ENCODE assay signal across 8 cellular contexts in genomic region chr3:50616003-50616769, GRCh38. TPM values are rescaled to one million over a fixed set of nuclear protein-coding genes. Genes with fewer than 3 reads are reported as not detected.
DNase-seq lines count a peak whose midpoint lies in the region; ATAC-seq and TF ChIP-seq lines count a peak whose summit lies in the region.

No MANE protein-coding gene starts in this region.

- peak overlapping the region; percentile 92 for H3K4me3 Mint-ChIP-seq in activated T-helper 2 cell treated with anti-CD3 and anti-CD28 coated beads, Interferon-gamma antibody, Interleukin-2, Interleukin-4, amounts not matched to agents 10 μg/mL and 5 μg/mL and 100 μg/mL, durations not matched to agents 14 hours and 24 hours and 36 hours (ENCODE audit: low read depth)
- peak overlapping the region; percentile 89 to 96 (median 94) for H3K4me3 Mint-ChIP-seq in naive thymus-derived CD8-positive, alpha-beta T cell

- intact Hi-C loops in activated T-helper 2 cell treated with anti-CD3 and anti-CD28 coated beads, Interferon-gamma antibody, Interleukin-2, Interleukin-4, amounts not matched to agents 10 μg/mL and 5 μg/mL and 100 μg/mL, durations not matched to agents 14 hours and 24 hours and 36 hours (cut with micrococcal nuclease), result loop anchor here (1.0 to 10.0 kb wide), 5 partner anchors 36 to 1069 kb away; partner anchors contain the start of genes CYB561D2 and NPRL2

- POLR2A ChIA-PET in RWPE1 (lab: Yijun Ruan, JAX; ENCODE audit: low non-redundant PET), result no interaction called here
- POLR2A ChIA-PET in naive thymus-derived CD8-positive, alpha-beta T cell (lab: Charles Lee), result interaction anchor here (0.6 to 21.2 kb wide), 21 partner anchors 8 to 884 kb away, joined by 3 to 433 read pairs (median 5); partner anchors contain the start of genes C3orf18, CYB561D2, DCAF1 and HEMK1

- peak; percentile 100 for TF ChIP-seq CTCF in RWPE1 (conservative IDR thresholded peaks at IDR 0.05; ENCODE audit: low read depth)

- peak overlapping the region; percentile 84 for H3K27ac ChIP-seq in RWPE1

- H3K9me3 Mint-ChIP-seq in activated T-helper 2 cell treated with anti-CD3 and anti-CD28 coated beads, Interferon-gamma antibody, Interleukin-2, Interleukin-4, amounts not matched to agents 10 μg/mL and 5 μg/mL and 100 μg/mL, durations not matched to agents 14 hours and 24 hours and 36 hours, result no peaks in the 10 kb centered on the region
- no peaks in the 10 kb centered on the region for H3K9me3 Mint-ChIP-seq in naive thymus-derived CD8-positive, alpha-beta T cell

- DNase-seq in COLO829 (ENCODE audit: low spot score) (peak; percentile 97), LHCN-M2 (ENCODE audit: low read depth) (peak; percentile 71), RWPE1 (ENCODE audit: low spot score) (peak; percentile 79), fibroblast of peridontal ligament (ENCODE audit: extremely low read depth) (peak; percentile 78)
- DNase-seq in activated T-helper 2 cell treated with anti-CD3 and anti-CD28 coated beads, Interferon-gamma antibody, Interleukin-2, Interleukin-4, amounts not matched to agents 10 μg/mL and 5 μg/mL and 100 μg/mL, durations not matched to agents 14 hours and 24 hours and 36 hours (ENCODE audit: low spot score), result peak; percentile 76
- peak; percentile 65 to 89 (median 80) for DNase-seq in naive thymus-derived CD8-positive, alpha-beta T cell
- DNase-seq in stimulated activated naive CD8-positive, alpha-beta T cell treated with anti-CD3 and anti-CD28 coated beads, Interleukin-15, Interleukin-2, amounts not matched to agents 100 U/mL and 50 U/mL, for 24 hours, result peak; percentile 87

- peak; percentile 27 for ATAC-seq in GM21447 (IDR thresholded peaks at IDR 0.05; ENCODE audit: unreplicated experiment)
- ATAC-seq in naive thymus-derived CD8-positive, alpha-beta T cell, result peak; percentile 22 to 27
- ATAC-seq in stimulated activated naive CD8-positive, alpha-beta T cell treated with anti-CD3 and anti-CD28 coated beads, Interleukin-15, Interleukin-2, amounts not matched to agents 100 U/mL and 50 U/mL, for 24 hours, result peak; percentile 41

- peak overlapping the region; percentile 92 for H3K27ac Mint-ChIP-seq in activated T-helper 2 cell treated with anti-CD3 and anti-CD28 coated beads, Interferon-gamma antibody, Interleukin-2, Interleukin-4, amounts not matched to agents 10 μg/mL and 5 μg/mL and 100 μg/mL, durations not matched to agents 14 hours and 24 hours and 36 hours
- peak overlapping the region; percentile 84 to 98 (median 92) for H3K27ac Mint-ChIP-seq in naive thymus-derived CD8-positive, alpha-beta T cell

- peaks cover 55% of the 10 kb centered on the region for H3K4me1 Mint-ChIP-seq in activated T-helper 2 cell treated with anti-CD3 and anti-CD28 coated beads, Interferon-gamma antibody, Interleukin-2, Interleukin-4, amounts not matched to agents 10 μg/mL and 5 μg/mL and 100 μg/mL, durations not matched to agents 14 hours and 24 hours and 36 hours (ENCODE audit: low read depth)
- peaks cover 45 to 73% (median 70%) of the 10 kb centered on the region in 4 donors for H3K4me1 Mint-ChIP-seq in naive thymus-derived CD8-positive, alpha-beta T cell

- no peaks in the 10 kb centered on the region for H3K27me3 Mint-ChIP-seq in activated T-helper 2 cell treated with anti-CD3 and anti-CD28 coated beads, Interferon-gamma antibody, Interleukin-2, Interleukin-4, amounts not matched to agents 10 μg/mL and 5 μg/mL and 100 μg/mL, durations not matched to agents 14 hours and 24 hours and 36 hours (ENCODE audit: low read depth)
- no peaks in the 10 kb centered on the region for H3K27me3 Mint-ChIP-seq in naive thymus-derived CD8-positive, alpha-beta T cell

- CTCF ChIA-PET in RWPE1 (lab: Yijun Ruan, JAX), result interaction anchor here (0.5 to 2.0 kb wide), 9 partner anchors 14 to 856 kb away, joined by 3 to 16 read pairs (median 3); no protein-coding TSS in a partner anchor

- peaks cover 79% of the 10 kb centered on the region for H3K36me3 Mint-ChIP-seq in activated T-helper 2 cell treated with anti-CD3 and anti-CD28 coated beads, Interferon-gamma antibody, Interleukin-2, Interleukin-4, amounts not matched to agents 10 μg/mL and 5 μg/mL and 100 μg/mL, durations not matched to agents 14 hours and 24 hours and 36 hours (ENCODE audit: low read depth)
- peaks cover 0 to 6% (median 0%) of the 10 kb centered on the region in 3 donors for H3K36me3 Mint-ChIP-seq in naive thymus-derived CD8-positive, alpha-beta T cell

RNA-seq across cellular contexts. Expression of gene MAPKAPK3, which starts 0.8 kb away (rescaled TPM):
- 92.3 and 103 TPM in 2 replicates for total RNA-seq in LHCN-M2 (2014; rRNA removed)
- 53.5 TPM for polyA plus RNA-seq in LHCN-M2 (2012)
- total RNA-seq in activated T-helper 2 cell treated with anti-CD3 and anti-CD28 coated beads, Interferon-gamma antibody, Interleukin-2, Interleukin-4, amounts not matched to agents 10 μg/mL and 5 μg/mL and 100 μg/mL, durations not matched to agents 14 hours and 24 hours and 36 hours, result 178 and 190 TPM in 2 replicates
- 10 to 100 TPM; 27.5 TPM for total RNA-seq in naive thymus-derived CD8-positive, alpha-beta T cell
- 10 to 100 TPM; 42.4 to 48.2 (median 48.1) TPM for polyA plus RNA-seq in naive thymus-derived CD8-positive, alpha-beta T cell

RNA-seq across cellular contexts. Expression of gene CISH, which starts 4.6 kb away (rescaled TPM):
- total RNA-seq in LHCN-M2 (2014; rRNA removed), result 0.58 and 1.6 TPM in 2 replicates
- 0.77 TPM for polyA plus RNA-seq in LHCN-M2 (2012)
- 351 and 355 TPM in 2 replicates for total RNA-seq in activated T-helper 2 cell treated with anti-CD3 and anti-CD28 coated beads, Interferon-gamma antibody, Interleukin-2, Interleukin-4, amounts not matched to agents 10 μg/mL and 5 μg/mL and 100 μg/mL, durations not matched to agents 14 hours and 24 hours and 36 hours
- total RNA-seq in naive thymus-derived CD8-positive, alpha-beta T cell, result 1 to 10 TPM; 8.1 to 8.8 TPM
- polyA plus RNA-seq in naive thymus-derived CD8-positive, alpha-beta T cell, result 100 to 1,000 TPM in 2 of 3 donors, 10 to 100 TPM in 1; 16.3 to 135 (median 100) TPM

RNA-seq across cellular contexts. Expression of gene HEMK1, which starts 46.9 kb away (rescaled TPM):
- total RNA-seq in LHCN-M2 (2014; rRNA removed), result 10.5 and 11.4 TPM in 2 replicates
- polyA plus RNA-seq in LHCN-M2 (2012), result 14.1 TPM
- 61.7 and 68.7 TPM in 2 replicates for total RNA-seq in activated T-helper 2 cell treated with anti-CD3 and anti-CD28 coated beads, Interferon-gamma antibody, Interleukin-2, Interleukin-4, amounts not matched to agents 10 μg/mL and 5 μg/mL and 100 μg/mL, durations not matched to agents 14 hours and 24 hours and 36 hours
- 10 to 100 TPM; 65.1 to 67.1 TPM for total RNA-seq in naive thymus-derived CD8-positive, alpha-beta T cell
- 10 to 100 TPM; 20.2 to 43.1 (median 30.3) TPM for polyA plus RNA-seq in naive thymus-derived CD8-positive, alpha-beta T cell

RNA-seq across cellular contexts. Expression of gene C3orf18, which starts 48.6 kb away (rescaled TPM):
- total RNA-seq in LHCN-M2 (2014; rRNA removed), result 15.1 and 18.7 TPM in 2 replicates
- 9.4 TPM for polyA plus RNA-seq in LHCN-M2 (2012)
- total RNA-seq in activated T-helper 2 cell treated with anti-CD3 and anti-CD28 coated beads, Interferon-gamma antibody, Interleukin-2, Interleukin-4, amounts not matched to agents 10 μg/mL and 5 μg/mL and 100 μg/mL, durations not matched to agents 14 hours and 24 hours and 36 hours, result 35.2 and 37.2 TPM in 2 replicates
- 10 to 100 TPM; 17.7 to 18.4 TPM for total RNA-seq in naive thymus-derived CD8-positive, alpha-beta T cell
- polyA plus RNA-seq in naive thymus-derived CD8-positive, alpha-beta T cell, result 10 to 100 TPM; 14.1 to 17.3 (median 14.2) TPM

RNA-seq across cellular contexts. Expression of gene DOCK3, which starts 58.5 kb away (rescaled TPM):
- 0.45 and 0.46 TPM in 2 replicates for total RNA-seq in LHCN-M2 (2014; rRNA removed)
- polyA plus RNA-seq in LHCN-M2 (2012), result 0.47 TPM
- total RNA-seq in activated T-helper 2 cell treated with anti-CD3 and anti-CD28 coated beads, Interferon-gamma antibody, Interleukin-2, Interleukin-4, amounts not matched to agents 10 μg/mL and 5 μg/mL and 100 μg/mL, durations not matched to agents 14 hours and 24 hours and 36 hours, result 1.1 and 1.4 TPM in 2 replicates
- total RNA-seq in naive thymus-derived CD8-positive, alpha-beta T cell, result 1 to 10 TPM; 1.5 to 1.9 TPM
- under 1 TPM; 0.14 to 0.63 (median 0.22) TPM for polyA plus RNA-seq in naive thymus-derived CD8-positive, alpha-beta T cell

Comparison
In these comparisons a context has a peak if more than half of its experiments do, and no peak if none do; other contexts are left out.
1. Peak in every context shown above with its lines: DNase-seq, ATAC-seq and H3K27ac ChIP-seq.
2. RNA of gene CISH, which starts 4.6 kb away (total RNA-seq): 351 to 355 TPM in activated T-helper 2 cell treated with anti-CD3 and anti-CD28 coated beads, Interferon-gamma antibody, Interleukin-2, Interleukin-4, amounts not matched to agents 10 μg/mL and 5 μg/mL and 100 μg/mL, durations not matched to agents 14 hours and 24 hours and 36 hours; 8.1 to 8.8 TPM in naive thymus-derived CD8-positive, alpha-beta T cell and 0.58 to 1.6 TPM in LHCN-M2; every median in the first group is over 10 times any median in the second.